Comparison of ENCODE assay signal across 8 cellular contexts in the genomic region with DNA sequence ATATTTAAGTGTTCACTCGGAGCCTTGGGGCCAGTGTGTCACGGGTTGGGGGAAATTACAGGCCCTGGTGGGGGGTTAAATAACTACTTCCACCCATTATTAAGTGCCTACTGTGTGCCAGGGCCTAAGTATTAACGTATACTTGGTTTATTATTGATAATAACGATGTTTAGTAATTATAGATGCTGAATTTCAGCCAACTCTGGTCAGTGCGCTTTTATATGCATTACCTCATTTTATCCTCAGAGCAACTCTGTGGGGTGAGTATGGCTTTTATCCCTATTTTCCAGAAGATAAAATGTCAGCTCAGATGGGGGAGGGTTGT. TPM values are rescaled to one million over a fixed set of nuclear protein-coding genes. Genes with fewer than 3 reads are reported as not detected.
DNase-seq lines count a peak whose midpoint lies in the region; ATAC-seq and TF ChIP-seq lines count a peak whose summit lies in the region.

No MANE protein-coding gene starts in this region.

- H3K4me3 ChIP-seq in SJCRH30 (peak overlapping the region; percentile 85), fibroblast of mammary gland (ENCODE audit: control insufficient read depth, low read depth, low read length) (peak overlapping the region; percentile 67), trophoblast cell (ENCODE audit: low read depth, low read length) (no peak overlapping the region)

- TF ChIP-seq CTCF in fibroblast of mammary gland (conservative IDR thresholded peaks at IDR 0.05; ENCODE audit: control insufficient read depth, insufficient read depth, low read depth, low read length): no peak

- H3K79me2 ChIP-seq in trophoblast cell (ENCODE audit: control insufficient read depth, insufficient read depth, low read length, poor library complexity): peaks cover 5% of the 10 kb centered on the region

- H4K12ac ChIP-seq in trophoblast cell (ENCODE audit: low read depth, low read length): no peak overlapping the region

- H3K4me1 ChIP-seq in SJCRH30 (peaks cover 5% of the 10 kb centered on the region), trophoblast cell (ENCODE audit: control insufficient read depth in 1 of 2, insufficient read depth in 2 of 2, low read length in 2 of 2) (peaks cover 0 to 17% of the 10 kb centered on the region in 2 experiments)

- WGBS in trophoblast cell (ENCODE audit: extremely low coverage, insufficient coverage, insufficient read length): no CpG with 5 or more reads among the region's 5 CpGs

- peak overlapping the region; percentile 81 for H2AFZ ChIP-seq in trophoblast cell (ENCODE audit: insufficient read depth, low read length, poor library complexity)

- no peak overlapping the region for H3K23ac ChIP-seq in trophoblast cell (ENCODE audit: low read length)

- H2BK120ac ChIP-seq in trophoblast cell (ENCODE audit: insufficient read depth, low read length, poor library complexity): no peak overlapping the region

- H3K36me3 ChIP-seq in SJCRH30 (no peaks in the 10 kb centered on the region), trophoblast cell (ENCODE audit: control insufficient read depth in 1 of 2, insufficient read depth in 2 of 2, low read length in 2 of 2) (no peaks in the 10 kb centered on the region)

- ATAC-seq in GM21576 (IDR thresholded peaks at IDR 0.05; ENCODE audit: unreplicated experiment): no peak

- H3K9me3 ChIP-seq in SJCRH30 (replicated peaks) (no peaks in the 10 kb centered on the region), trophoblast cell (ENCODE audit: insufficient read depth, low read depth, low read length) (no peaks in the 10 kb centered on the region)

- peak overlapping the region; percentile 58 for H3K4me2 ChIP-seq in trophoblast cell (ENCODE audit: low read length)

- no peak overlapping the region for H3K14ac ChIP-seq in trophoblast cell (ENCODE audit: low read length)

- H3K79me1 ChIP-seq in trophoblast cell (ENCODE audit: low read length): peaks cover 7% of the 10 kb centered on the region

- peak overlapping the region; percentile 67 for H3K27ac ChIP-seq in SJCRH30
- H3K27ac ChIP-seq in trophoblast cell (ENCODE audit: low read depth, low read length): no peak overlapping the region

- no peak overlapping the region for H3K9ac ChIP-seq in trophoblast cell (ENCODE audit: low read length)

- no peak overlapping the region for H3K18ac ChIP-seq in trophoblast cell (ENCODE audit: low read length)

- H4K8ac ChIP-seq in trophoblast cell (ENCODE audit: low read depth, low read length): peak overlapping the region; percentile 63

- DNase-seq in D341Med (ENCODE audit: low spot score): peak; percentile 5
- DNase-seq in SJCRH30: no peak
- no peak for DNase-seq in fibroblast of mammary gland (ENCODE audit: low read depth)
- DNase-seq in trophoblast cell: no peak
- no peak for DNase-seq in mesenteric fat pad (ENCODE audit: low spot score)
- no peak for DNase-seq in NCI-H187 treated with DMSO at 0.1 percent for 48 hours (lab: John Stamatoyannopoulos, UW)
- DNase-seq in NCI-H82 treated with DMSO at 0.1 percent for 48 hours (lab: John Stamatoyannopoulos, UW; ENCODE audit: unreplicated experiment): no peak

- no peak overlapping the region for H3K4ac ChIP-seq in trophoblast cell (ENCODE audit: low read depth, low read length)

- no peak overlapping the region for H2BK12ac ChIP-seq in trophoblast cell (ENCODE audit: low read length)

- H3K27me3 ChIP-seq in SJCRH30 (peaks cover under 1% of the 10 kb centered on the region; the same call in 1 of the 2 replicates), trophoblast cell (ENCODE audit: insufficient read depth, low read length) (no peaks in the 10 kb centered on the region)

- H4K91ac ChIP-seq in trophoblast cell (ENCODE audit: low read depth, low read length): no peak overlapping the region

- H2AK5ac ChIP-seq in trophoblast cell (ENCODE audit: low read length): no peak overlapping the region

- no peak overlapping the region for H2BK5ac ChIP-seq in trophoblast cell (ENCODE audit: low read depth, low read length, poor library complexity)

RNA-seq across cellular contexts. Expression of a gene that starts 0.8 kb away (rescaled TPM):
- 7.9 and 8.1 TPM in 2 replicates for total RNA-seq in SJCRH30 (2014; rRNA removed; shearing (Covaris generic))
- 30.2 and 32.3 TPM in 2 replicates for polyA plus RNA-seq in trophoblast cell (2013)
- 28.1 TPM for total RNA-seq in mesenteric fat pad

RNA-seq across cellular contexts. Expression of a gene that starts 42.1 kb away (rescaled TPM):
- total RNA-seq in SJCRH30 (2014; rRNA removed; shearing (Covaris generic)): 17.0 and 20.5 TPM in 2 replicates
- 9.5 and 13.2 TPM in 2 replicates for polyA plus RNA-seq in trophoblast cell (2013)
- total RNA-seq in mesenteric fat pad: 11.7 TPM
